8 cellular contexts compared by ENCODE assay signal in the genomic region with DNA sequence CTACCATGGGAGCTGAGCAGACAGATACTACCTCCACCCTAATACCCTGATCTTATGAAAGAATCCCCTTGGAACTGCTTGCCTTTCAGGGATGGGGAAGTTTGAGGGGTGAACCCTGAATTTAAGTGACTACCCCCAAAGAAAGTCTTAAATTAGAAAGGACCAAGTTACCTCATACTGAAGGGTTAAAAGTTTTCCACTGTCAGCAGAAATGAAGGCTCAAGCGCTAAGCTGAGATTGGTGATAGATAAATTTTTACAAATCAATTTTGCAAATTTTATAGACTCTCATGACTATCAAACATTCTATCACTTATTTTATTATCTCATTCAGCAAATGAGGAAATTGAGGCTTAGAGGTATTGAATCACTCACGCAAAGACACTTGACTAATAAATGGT.
"Had no signal": no experiment of that assay in that cellular context is flagged by ENCODE, and none has a peak within 500 bp of the region (broad histone marks: within the 10 kb centered on the region; RNA-seq: fewer than 3 reads in every experiment).

No MANE protein-coding gene starts in this region.

- DNase-seq: GDM1, GF-D8 had no signal

- ATAC-seq: GM12878 had no signal

- H3K4me3 ChIP-seq: GM12878 had no signal

- FAIRE-seq: G401.6, GM12878, GM12891, GM12892, GM18507, GM19239 had no signal
